In the genomic region with DNA sequence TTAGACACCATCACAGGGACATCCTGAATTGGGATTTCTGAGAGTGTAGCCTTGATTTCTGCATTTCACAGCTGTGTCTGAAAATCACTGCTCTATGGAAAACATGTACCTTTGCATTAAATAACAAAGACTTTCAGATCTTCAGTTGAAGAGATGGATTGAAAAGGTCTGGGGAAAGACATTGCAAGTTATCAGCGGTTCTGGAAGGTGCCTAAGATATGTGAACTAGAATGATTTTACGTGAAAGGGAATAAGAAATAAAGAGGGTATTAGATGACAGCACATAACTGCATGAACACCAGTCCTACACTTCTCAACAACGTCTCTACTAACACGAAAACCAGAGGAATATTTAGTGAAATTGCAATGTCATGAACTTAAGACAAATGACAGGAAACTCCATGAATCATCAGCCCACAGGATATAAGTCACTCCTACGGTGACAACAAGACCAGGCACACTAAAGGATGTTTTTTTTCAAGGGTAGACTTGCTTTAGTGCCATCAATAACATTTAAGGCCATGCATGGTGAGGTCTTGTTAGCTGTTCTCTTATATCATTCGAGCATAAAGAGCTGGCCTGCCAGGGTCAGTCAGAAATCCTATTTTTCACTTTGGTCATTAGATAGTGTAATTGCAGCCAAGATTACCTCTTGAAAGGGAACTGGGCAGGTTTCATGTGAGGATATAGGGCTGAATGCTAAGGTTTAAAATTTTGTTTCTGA, we compare ENCODE assay signal across 8 cellular contexts.
A peak's percentile ranks its signal among the peaks of the same experiment; 100 is the strongest.
DNase-seq lines count a peak whose midpoint lies in the region; ATAC-seq lines count a peak whose summit lies in the region.

No MANE protein-coding gene starts in this region.

- no peaks in the 10 kb centered on the region for H3K4me1 ChIP-seq in mesendoderm (ENCODE audit: control insufficient read depth, low read depth, low read length)

- H2BK15ac ChIP-seq in mesendoderm (replicated peaks; ENCODE audit: low read depth), result no peak overlapping the region

- H3K4me3 ChIP-seq in mesendoderm (ENCODE audit: low read length), result no peak overlapping the region

- ATAC-seq in GM21619 (IDR thresholded peaks at IDR 0.05; ENCODE audit: unreplicated experiment), result no peak

- H3K9me3 Mint-ChIP-seq in activated T-helper 1 cell treated with anti-CD3 and anti-CD28 coated beads, Interleukin-12 subunit alpha, Interleukin-12 subunit beta, Interleukin-2, Interleukin-4 antibody, amounts not matched to agents 30 ng/mL and 10 ng/mL and 1 ng/mL, durations not matched to agents 14 hours and 24 hours and 36 hours, result peaks cover 3% of the 10 kb centered on the region

- WGBS in mesendoderm (ENCODE audit: extremely low coverage, insufficient coverage, low lambda C conversion rate), result no CpG with 5 or more reads among the region's 6 CpGs

- no peak overlapping the region for H3K4ac ChIP-seq in mesendoderm (ENCODE audit: low read depth, low read length)

- no peak overlapping the region for H4K8ac ChIP-seq in mesendoderm (ENCODE audit: low read depth, low read length)

- peak; percentile 40 for DNase-seq in CMK (ENCODE audit: low read depth)
- DNase-seq in LHCN-M2 (ENCODE audit: low read depth), result peak; percentile 86
- DNase-seq in activated T-helper 1 cell treated with anti-CD3 and anti-CD28 coated beads, Interleukin-12 subunit alpha, Interleukin-12 subunit beta, Interleukin-2, Interleukin-4 antibody, amounts not matched to agents 30 ng/mL and 10 ng/mL and 1 ng/mL, durations not matched to agents 14 hours and 24 hours and 36 hours (ENCODE audit: low spot score), result peak; percentile 14
- DNase-seq in mesendoderm, result peak; percentile 16
- DNase-seq in cerebellar cortex (ENCODE audit: low spot score), result no peak
- no peak for DNase-seq in 8988T
- DNase-seq in nucleus accumbens (lab: John Stamatoyannopoulos, UW), result no peak

- no peak overlapping the region for H3K23ac ChIP-seq in mesendoderm (ENCODE audit: low read length)

- no peaks in the 10 kb centered on the region for H3K27me3 ChIP-seq in mesendoderm (ENCODE audit: insufficient read depth, low read length, poor library complexity)

- H4K5ac ChIP-seq in mesendoderm (ENCODE audit: low read length), result no peak overlapping the region

- no peak overlapping the region for H3K9ac ChIP-seq in mesendoderm (ENCODE audit: low read length)

- H3K4me1 Mint-ChIP-seq in activated T-helper 1 cell treated with anti-CD3 and anti-CD28 coated beads, Interleukin-12 subunit alpha, Interleukin-12 subunit beta, Interleukin-2, Interleukin-4 antibody, amounts not matched to agents 30 ng/mL and 10 ng/mL and 1 ng/mL, durations not matched to agents 14 hours and 24 hours and 36 hours (ENCODE audit: low read depth), result peaks cover 39% of the 10 kb centered on the region

- H2BK5ac ChIP-seq in mesendoderm (ENCODE audit: low read length), result no peak overlapping the region

- no peak overlapping the region for H2AK5ac ChIP-seq in mesendoderm (ENCODE audit: low read length)

- H3K79me2 ChIP-seq in mesendoderm (ENCODE audit: control insufficient read depth, insufficient read depth, low read length), result no peaks in the 10 kb centered on the region

- H3K27ac Mint-ChIP-seq in activated T-helper 1 cell treated with anti-CD3 and anti-CD28 coated beads, Interleukin-12 subunit alpha, Interleukin-12 subunit beta, Interleukin-2, Interleukin-4 antibody, amounts not matched to agents 30 ng/mL and 10 ng/mL and 1 ng/mL, durations not matched to agents 14 hours and 24 hours and 36 hours, result peak overlapping the region; percentile 82

- H3K4me3 Mint-ChIP-seq in activated T-helper 1 cell treated with anti-CD3 and anti-CD28 coated beads, Interleukin-12 subunit alpha, Interleukin-12 subunit beta, Interleukin-2, Interleukin-4 antibody, amounts not matched to agents 30 ng/mL and 10 ng/mL and 1 ng/mL, durations not matched to agents 14 hours and 24 hours and 36 hours, result peak overlapping the region; percentile 45

- no peaks in the 10 kb centered on the region for H3K79me1 ChIP-seq in mesendoderm (ENCODE audit: low read length)

- no peak overlapping the region for H2BK120ac ChIP-seq in mesendoderm (ENCODE audit: low read depth, low read length)

- no peaks in the 10 kb centered on the region for H3K36me3 ChIP-seq in mesendoderm (ENCODE audit: control insufficient read depth, insufficient read depth, low read length)

- H3K27me3 Mint-ChIP-seq in activated T-helper 1 cell treated with anti-CD3 and anti-CD28 coated beads, Interleukin-12 subunit alpha, Interleukin-12 subunit beta, Interleukin-2, Interleukin-4 antibody, amounts not matched to agents 30 ng/mL and 10 ng/mL and 1 ng/mL, durations not matched to agents 14 hours and 24 hours and 36 hours (ENCODE audit: insufficient read depth), result no peaks in the 10 kb centered on the region

- no peak overlapping the region for H3K27ac ChIP-seq in mesendoderm (ENCODE audit: low read depth, low read length)

- intact Hi-C loops in activated T-helper 1 cell treated with anti-CD3 and anti-CD28 coated beads, Interleukin-12 subunit alpha, Interleukin-12 subunit beta, Interleukin-2, Interleukin-4 antibody, amounts not matched to agents 30 ng/mL and 10 ng/mL and 1 ng/mL, durations not matched to agents 14 hours and 24 hours and 36 hours (cut with micrococcal nuclease), result loop anchor here (2.0 to 10.0 kb wide), 5 partner anchors 412 to 1478 kb away; partner anchors contain the start of gene CCT8

- no peak overlapping the region for H3K56ac ChIP-seq in mesendoderm (ENCODE audit: low read length)

- H3K4me2 ChIP-seq in mesendoderm (ENCODE audit: low read length), result no peak overlapping the region

- peaks cover 2% of the 10 kb centered on the region for H3K36me3 Mint-ChIP-seq in activated T-helper 1 cell treated with anti-CD3 and anti-CD28 coated beads, Interleukin-12 subunit alpha, Interleukin-12 subunit beta, Interleukin-2, Interleukin-4 antibody, amounts not matched to agents 30 ng/mL and 10 ng/mL and 1 ng/mL, durations not matched to agents 14 hours and 24 hours and 36 hours (ENCODE audit: low read depth)

- no peak overlapping the region for H3K18ac ChIP-seq in mesendoderm (ENCODE audit: low read length)

Comparison
In these comparisons a context has a peak if more than half of its experiments do, and no peak if none do; other contexts are left out.
1. DNase-seq: peak in CMK (single experiment), LHCN-M2 (single experiment), activated T-helper 1 cell treated with anti-CD3 and anti-CD28 coated beads, Interleukin-12 subunit alpha, Interleukin-12 subunit beta, Interleukin-2, Interleukin-4 antibody, amounts not matched to agents 30 ng/mL and 10 ng/mL and 1 ng/mL, durations not matched to agents 14 hours and 24 hours and 36 hours (single experiment) and mesendoderm (single experiment); none in cerebellar cortex (single experiment), 8988T (single experiment) and nucleus accumbens (0 of 56).